ENCODE assay signal across 1 cellular context in the genomic region with DNA sequence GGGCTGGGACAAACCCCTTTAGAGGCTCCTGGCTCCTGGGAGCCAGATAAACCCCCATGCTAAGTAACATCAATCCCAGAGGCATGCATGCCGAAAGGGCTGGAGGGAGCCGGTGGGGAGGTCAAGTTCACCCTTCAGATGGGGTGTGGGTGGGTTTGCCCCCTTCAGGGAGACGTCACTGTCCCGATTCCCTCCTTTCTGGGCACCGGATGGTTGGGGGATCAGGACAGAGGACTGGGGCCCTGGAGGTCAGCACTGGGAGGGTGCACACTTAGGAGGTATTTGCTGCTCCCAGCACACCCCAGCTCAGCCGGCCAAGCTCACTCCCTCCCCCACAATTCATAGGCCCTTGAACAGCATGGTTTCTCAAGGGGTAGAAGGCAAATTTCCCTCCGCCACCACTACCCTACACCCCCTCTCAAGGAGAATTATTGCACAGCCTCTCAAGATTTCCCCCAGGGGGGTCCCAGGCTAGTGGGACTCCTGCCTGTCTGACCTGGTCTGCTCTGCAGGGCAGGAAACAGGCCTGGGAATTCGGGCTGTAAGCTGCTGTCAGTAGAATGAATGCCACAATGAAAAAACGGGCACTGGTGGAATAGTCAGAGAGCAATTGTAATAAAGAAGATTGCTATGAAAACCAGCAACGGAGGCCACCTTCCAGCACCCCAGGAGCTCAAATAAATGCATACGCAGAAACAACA.
TF ChIP-seq lines count a peak whose summit lies in the region.

No MANE protein-coding gene starts in this region.

TF ChIP-seq in WTC11, 78 proteins besides CTCF, POLR2A, EP300 and RAD21:
- TF ChIP-seq, protein P1, sequence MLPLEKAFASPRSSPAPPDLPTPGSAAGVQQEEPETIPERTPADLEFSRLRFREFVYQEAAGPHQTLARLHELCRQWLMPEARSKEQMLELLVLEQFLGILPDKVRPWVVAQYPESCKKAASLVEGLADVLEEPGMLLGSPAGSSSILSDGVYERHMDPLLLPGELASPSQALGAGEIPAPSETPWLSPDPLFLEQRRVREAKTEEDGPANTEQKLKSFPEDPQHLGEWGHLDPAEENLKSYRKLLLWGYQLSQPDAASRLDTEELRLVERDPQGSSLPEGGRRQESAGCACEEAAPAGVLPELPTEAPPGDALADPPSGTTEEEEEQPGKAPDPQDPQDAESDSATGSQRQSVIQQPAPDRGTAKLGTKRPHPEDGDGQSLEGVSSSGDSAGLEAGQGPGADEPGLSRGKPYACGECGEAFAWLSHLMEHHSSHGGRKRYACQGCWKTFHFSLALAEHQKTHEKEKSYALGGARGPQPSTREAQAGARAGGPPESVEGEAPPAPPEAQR (CRISPR knock-in tag; IDR thresholded peaks at IDR 0.05), result no peak
- TF ChIP-seq, protein P2, sequence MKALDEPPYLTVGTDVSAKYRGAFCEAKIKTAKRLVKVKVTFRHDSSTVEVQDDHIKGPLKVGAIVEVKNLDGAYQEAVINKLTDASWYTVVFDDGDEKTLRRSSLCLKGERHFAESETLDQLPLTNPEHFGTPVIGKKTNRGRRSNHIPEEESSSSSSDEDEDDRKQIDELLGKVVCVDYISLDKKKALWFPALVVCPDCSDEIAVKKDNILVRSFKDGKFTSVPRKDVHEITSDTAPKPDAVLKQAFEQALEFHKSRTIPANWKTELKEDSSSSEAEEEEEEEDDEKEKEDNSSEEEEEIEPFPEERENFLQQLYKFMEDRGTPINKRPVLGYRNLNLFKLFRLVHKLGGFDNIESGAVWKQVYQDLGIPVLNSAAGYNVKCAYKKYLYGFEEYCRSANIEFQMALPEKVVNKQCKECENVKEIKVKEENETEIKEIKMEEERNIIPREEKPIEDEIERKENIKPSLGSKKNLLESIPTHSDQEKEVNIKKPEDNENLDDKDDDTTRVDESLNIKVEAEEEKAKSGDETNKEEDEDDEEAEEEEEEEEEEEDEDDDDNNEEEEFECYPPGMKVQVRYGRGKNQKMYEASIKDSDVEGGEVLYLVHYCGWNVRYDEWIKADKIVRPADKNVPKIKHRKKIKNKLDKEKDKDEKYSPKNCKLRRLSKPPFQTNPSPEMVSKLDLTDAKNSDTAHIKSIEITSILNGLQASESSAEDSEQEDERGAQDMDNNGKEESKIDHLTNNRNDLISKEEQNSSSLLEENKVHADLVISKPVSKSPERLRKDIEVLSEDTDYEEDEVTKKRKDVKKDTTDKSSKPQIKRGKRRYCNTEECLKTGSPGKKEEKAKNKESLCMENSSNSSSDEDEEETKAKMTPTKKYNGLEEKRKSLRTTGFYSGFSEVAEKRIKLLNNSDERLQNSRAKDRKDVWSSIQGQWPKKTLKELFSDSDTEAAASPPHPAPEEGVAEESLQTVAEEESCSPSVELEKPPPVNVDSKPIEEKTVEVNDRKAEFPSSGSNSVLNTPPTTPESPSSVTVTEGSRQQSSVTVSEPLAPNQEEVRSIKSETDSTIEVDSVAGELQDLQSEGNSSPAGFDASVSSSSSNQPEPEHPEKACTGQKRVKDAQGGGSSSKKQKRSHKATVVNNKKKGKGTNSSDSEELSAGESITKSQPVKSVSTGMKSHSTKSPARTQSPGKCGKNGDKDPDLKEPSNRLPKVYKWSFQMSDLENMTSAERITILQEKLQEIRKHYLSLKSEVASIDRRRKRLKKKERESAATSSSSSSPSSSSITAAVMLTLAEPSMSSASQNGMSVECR (CRISPR knock-in tag; IDR thresholded peaks at IDR 0.05; ENCODE audit: borderline replicate concordance), result no peak
- TF ChIP-seq ZNF423 (CRISPR knock-in tag; IDR thresholded peaks at IDR 0.05), result no peak
TF ChIP-seq in WTC11: peak in this region for 0.
